ENCODE assay signal across 1 cellular context in genomic region chr6:44238687-44239350, GRCh38.
TF ChIP-seq lines count a peak whose summit lies in the region.

No MANE protein-coding gene starts in this region.

TF ChIP-seq in GM12878, 131 proteins besides CTCF, POLR2A, EP300 and RAD21:
- TF ChIP-seq RB1 (IDR thresholded peaks at IDR 0.05; ENCODE audit: borderline replicate concordance) (no peak), RCOR1 (conservative IDR thresholded peaks at IDR 0.05; ENCODE audit: low read depth, low read length) (no peak), FOXM1 (IDR thresholded peaks at IDR 0.05; ENCODE audit: low read depth, low read length) (no peak), NFYA (IDR thresholded peaks at IDR 0.05; ENCODE audit: borderline replicate concordance, low read depth, low read length) (no peak), CBX3 (IDR thresholded peaks at IDR 0.05; ENCODE audit: borderline replicate concordance, low read depth) (no peak), DPF2 (IDR thresholded peaks at IDR 0.05) (no peak), PKNOX1 (IDR thresholded peaks at IDR 0.05) (no peak), ETV6 (conservative IDR thresholded peaks at IDR 0.05 in 1 of 2, IDR thresholded peaks at IDR 0.05 in 1 of 2; ENCODE audit: borderline replicate concordance in 1 of 2, low read depth in 1 of 2) (no peak), RBBP5 (conservative IDR thresholded peaks at IDR 0.05) (no peak), BHLHE40 (IDR thresholded peaks at IDR 0.05; ENCODE audit: borderline replicate concordance in 1 of 2, low read depth in 2 of 2, low read length in 1 of 2) (no peak), NR2C2 (IDR thresholded peaks at IDR 0.05; ENCODE audit: borderline replicate concordance, control insufficient read depth, insufficient read length, low read depth) (no peak), SREBF2 (IDR thresholded peaks at IDR 0.05; ENCODE audit: low read length) (no peak), ATF2 (IDR thresholded peaks at IDR 0.05; ENCODE audit: low read length) (no peak), REST (IDR thresholded peaks at IDR 0.05; ENCODE audit: low read depth, low read length) (no peak)
- TF ChIP-seq, protein P1, sequence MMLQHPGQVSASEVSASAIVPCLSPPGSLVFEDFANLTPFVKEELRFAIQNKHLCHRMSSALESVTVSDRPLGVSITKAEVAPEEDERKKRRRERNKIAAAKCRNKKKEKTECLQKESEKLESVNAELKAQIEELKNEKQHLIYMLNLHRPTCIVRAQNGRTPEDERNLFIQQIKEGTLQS (IDR thresholded peaks at IDR 0.05; ENCODE audit: borderline replicate concordance, extremely low read depth, low read depth, low read length) = no peak
- TF ChIP-seq, protein P2, sequence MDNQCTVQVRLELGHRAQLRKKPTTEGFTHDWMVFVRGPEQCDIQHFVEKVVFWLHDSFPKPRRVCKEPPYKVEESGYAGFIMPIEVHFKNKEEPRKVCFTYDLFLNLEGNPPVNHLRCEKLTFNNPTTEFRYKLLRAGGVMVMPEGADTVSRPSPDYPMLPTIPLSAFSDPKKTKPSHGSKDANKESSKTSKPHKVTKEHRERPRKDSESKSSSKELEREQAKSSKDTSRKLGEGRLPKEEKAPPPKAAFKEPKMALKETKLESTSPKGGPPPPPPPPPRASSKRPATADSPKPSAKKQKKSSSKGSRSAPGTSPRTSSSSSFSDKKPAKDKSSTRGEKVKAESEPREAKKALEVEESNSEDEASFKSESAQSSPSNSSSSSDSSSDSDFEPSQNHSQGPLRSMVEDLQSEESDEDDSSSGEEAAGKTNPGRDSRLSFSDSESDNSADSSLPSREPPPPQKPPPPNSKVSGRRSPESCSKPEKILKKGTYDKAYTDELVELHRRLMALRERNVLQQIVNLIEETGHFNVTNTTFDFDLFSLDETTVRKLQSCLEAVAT (IDR thresholded peaks at IDR 0.05) = no peak
- TF ChIP-seq, protein P3, sequence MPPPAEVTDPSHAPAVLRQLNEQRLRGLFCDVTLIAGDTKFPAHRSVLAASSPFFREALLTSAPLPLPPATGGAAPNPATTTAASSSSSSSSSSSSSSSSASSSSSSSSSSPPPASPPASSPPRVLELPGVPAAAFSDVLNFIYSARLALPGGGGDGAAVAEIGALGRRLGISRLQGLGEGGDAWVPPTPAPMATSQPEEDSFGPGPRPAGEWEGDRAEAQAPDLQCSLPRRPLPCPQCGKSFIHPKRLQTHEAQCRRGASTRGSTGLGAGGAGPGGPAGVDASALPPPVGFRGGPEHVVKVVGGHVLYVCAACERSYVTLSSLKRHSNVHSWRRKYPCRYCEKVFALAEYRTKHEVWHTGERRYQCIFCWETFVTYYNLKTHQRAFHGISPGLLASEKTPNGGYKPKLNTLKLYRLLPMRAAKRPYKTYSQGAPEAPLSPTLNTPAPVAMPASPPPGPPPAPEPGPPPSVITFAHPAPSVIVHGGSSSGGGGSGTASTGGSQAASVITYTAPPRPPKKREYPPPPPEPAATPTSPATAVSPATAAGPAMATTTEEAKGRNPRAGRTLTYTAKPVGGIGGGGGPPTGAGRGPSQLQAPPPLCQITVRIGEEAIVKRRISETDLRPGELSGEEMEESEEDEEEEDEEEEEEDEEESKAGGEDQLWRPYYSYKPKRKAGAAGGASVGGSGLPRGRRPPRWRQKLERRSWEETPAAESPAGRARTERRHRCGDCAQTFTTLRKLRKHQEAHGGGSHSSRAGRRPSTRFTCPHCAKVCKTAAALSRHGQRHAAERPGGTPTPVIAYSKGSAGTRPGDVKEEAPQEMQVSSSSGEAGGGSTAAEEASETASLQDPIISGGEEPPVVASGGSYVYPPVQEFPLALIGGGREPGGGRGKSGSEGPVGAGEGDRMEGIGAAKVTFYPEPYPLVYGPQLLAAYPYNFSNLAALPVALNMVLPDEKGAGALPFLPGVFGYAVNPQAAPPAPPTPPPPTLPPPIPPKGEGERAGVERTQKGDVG (CRISPR knock-in tag; IDR thresholded peaks at IDR 0.05) = no peak
TF ChIP-seq in GM12878: peak in this region for 0.
